Comparison of ENCODE assay signal across 8 cellular contexts in genomic region chr3:47163990-47164848, GRCh38. TPM values are rescaled to one million over a fixed set of nuclear protein-coding genes. Genes with fewer than 3 reads are reported as not detected.
DNase-seq lines count a peak whose midpoint lies in the region; ATAC-seq, FAIRE-seq and TF ChIP-seq lines count a peak whose summit lies in the region.

A gene with protein sequence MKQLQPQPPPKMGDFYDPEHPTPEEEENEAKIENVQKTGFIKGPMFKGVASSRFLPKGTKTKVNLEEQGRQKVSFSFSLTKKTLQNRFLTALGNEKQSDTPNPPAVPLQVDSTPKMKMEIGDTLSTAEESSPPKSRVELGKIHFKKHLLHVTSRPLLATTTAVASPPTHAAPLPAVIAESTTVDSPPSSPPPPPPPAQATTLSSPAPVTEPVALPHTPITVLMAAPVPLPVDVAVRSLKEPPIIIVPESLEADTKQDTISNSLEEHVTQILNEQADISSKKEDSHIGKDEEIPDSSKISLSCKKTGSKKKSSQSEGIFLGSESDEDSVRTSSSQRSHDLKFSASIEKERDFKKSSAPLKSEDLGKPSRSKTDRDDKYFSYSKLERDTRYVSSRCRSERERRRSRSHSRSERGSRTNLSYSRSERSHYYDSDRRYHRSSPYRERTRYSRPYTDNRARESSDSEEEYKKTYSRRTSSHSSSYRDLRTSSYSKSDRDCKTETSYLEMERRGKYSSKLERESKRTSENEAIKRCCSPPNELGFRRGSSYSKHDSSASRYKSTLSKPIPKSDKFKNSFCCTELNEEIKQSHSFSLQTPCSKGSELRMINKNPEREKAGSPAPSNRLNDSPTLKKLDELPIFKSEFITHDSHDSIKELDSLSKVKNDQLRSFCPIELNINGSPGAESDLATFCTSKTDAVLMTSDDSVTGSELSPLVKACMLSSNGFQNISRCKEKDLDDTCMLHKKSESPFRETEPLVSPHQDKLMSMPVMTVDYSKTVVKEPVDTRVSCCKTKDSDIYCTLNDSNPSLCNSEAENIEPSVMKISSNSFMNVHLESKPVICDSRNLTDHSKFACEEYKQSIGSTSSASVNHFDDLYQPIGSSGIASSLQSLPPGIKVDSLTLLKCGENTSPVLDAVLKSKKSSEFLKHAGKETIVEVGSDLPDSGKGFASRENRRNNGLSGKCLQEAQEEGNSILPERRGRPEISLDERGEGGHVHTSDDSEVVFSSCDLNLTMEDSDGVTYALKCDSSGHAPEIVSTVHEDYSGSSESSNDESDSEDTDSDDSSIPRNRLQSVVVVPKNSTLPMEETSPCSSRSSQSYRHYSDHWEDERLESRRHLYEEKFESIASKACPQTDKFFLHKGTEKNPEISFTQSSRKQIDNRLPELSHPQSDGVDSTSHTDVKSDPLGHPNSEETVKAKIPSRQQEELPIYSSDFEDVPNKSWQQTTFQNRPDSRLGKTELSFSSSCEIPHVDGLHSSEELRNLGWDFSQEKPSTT (N-terminal part only) (minus strand): TSS chr3:47164113. CDS start chr3:47163924, 189 bp downstream.

- DNase-seq in GM19238 (ENCODE audit: insufficient read length, low spot score) (peak; percentile 85), NCI-H526 treated with DMSO at 0.1 percent for 48 hours (lab: John Stamatoyannopoulos, UW) (peak; percentile 88), HepG2 (ENCODE audit: low spot score) (peak; percentile 87)
- peak; percentile 73 to 81 for DNase-seq in activated CD4-positive, alpha-beta T cell treated with anti-CD3 and anti-CD28 coated beads, Interleukin-2, amount 50 U/mL, for 24 hours (ENCODE audit: low read depth in 1 of 2, low spot score in 1 of 2)
- DNase-seq in stimulated activated CD4-positive, alpha-beta T cell treated with anti-CD3 and anti-CD28 coated beads, Interleukin-2, amount 100 ng/mL, for 48 hours = peak; percentile 75 to 76

- H3K27ac ChIP-seq in BLaER1 = peak within 1 kb of the TSS; percentile 99
- H3K27ac ChIP-seq in HepG2 (ENCODE audit: extremely low read length, insufficient read depth, low read length) = peak within 1 kb of the TSS; percentile 94

- peak; percentile 31; the same call in 1 of the 2 replicates for TF ChIP-seq RAD21 in HepG2 (CRISPR knock-in tag; IDR thresholded peaks at IDR 0.05)

- ATAC-seq in HG03439 (IDR thresholded peaks at IDR 0.05; ENCODE audit: unreplicated experiment) (peak; percentile 66), HepG2 (peak; percentile 94)

- peak within 1 kb of the TSS; percentile 87 for H3K4me2 ChIP-seq in BLaER1
- H3K4me2 ChIP-seq in HepG2 (ENCODE audit: low read depth, low read length) = peak within 1 kb of the TSS; percentile 80

- H3K27me3 ChIP-seq in BLaER1 = no peaks in the 10 kb centered on the region
- no peaks in the 10 kb centered on the region; a peak in 1 of 5 replicates for H3K27me3 ChIP-seq in HepG2 (ENCODE audit: control insufficient read depth in 1 of 2, insufficient read depth in 2 of 2, low read length in 2 of 2)

- in situ Hi-C loops in HepG2 (cut with HindIII; ENCODE audit: extremely low pct_ligation_motif_present, low pct_unique_long_range_greater_than_20kb) = no loop called here

- peak within 1 kb of the TSS; percentile 90 for H3K27ac Mint-ChIP-seq in dendritic cell treated with granulocyte-macrophage colony-stimulating factor and Interleukin-4, amounts not matched to agents 40 ng/mL and 50 ng/mL, for 4 days

- CTCF ChIA-PET in HepG2 (lab: Yijun Ruan, JAX; ENCODE audit: low intra/inter-chr PET ratio, low total read pairs) = no interaction called here

- peaks cover 42% of the 10 kb centered on the region for H3K4me1 Mint-ChIP-seq in dendritic cell treated with granulocyte-macrophage colony-stimulating factor and Interleukin-4, amounts not matched to agents 40 ng/mL and 50 ng/mL, for 4 days (ENCODE audit: low read depth)

- TF ChIP-seq POLR2A in HepG2 (IDR thresholded peaks at IDR 0.05; ENCODE audit: insufficient read depth in 1 of 2, low read depth in 2 of 2, low read length in 2 of 2) = peak; percentile 50 to 64; a peak in 3 of 4 replicates

- peak within 1 kb of the TSS; percentile 95 for H3K4me3 ChIP-seq in BLaER1
- H3K4me3 ChIP-seq in HepG2 (replicated peaks in 1 of 3; ENCODE audit: insufficient read depth in 1 of 3, low read depth in 2 of 3, low read length in 3 of 3) = peak within 1 kb of the TSS; percentile 75 to 95 (median 84)

- no peak for FAIRE-seq in HepG2 (lab: Jason Lieb, UNC)

- peaks cover 65% of the 10 kb centered on the region for H3K79me2 ChIP-seq in HepG2 (ENCODE audit: insufficient read depth, low read length)

- TF ChIP-seq EP300 in HepG2 (IDR thresholded peaks at IDR 0.05; ENCODE audit: low read depth in 2 of 2, low read length in 2 of 2) (no peak; a peak in 1 of 4 replicates), HepG2 (CRISPR knock-in tag; IDR thresholded peaks at IDR 0.05; ENCODE audit: borderline replicate concordance) (no peak)

- no TSS peak for BruUV-seq in HepG2 (replicated peaks; lab: Mats Ljungman, UMichigan)

- WGBS in HepG2 (ENCODE audit: low lambda C conversion rate) = 0% methylated on average over 31 of the region's 96 CpGs

- H3K36me3 ChIP-seq in BLaER1 = peaks cover 18% of the 10 kb centered on the region; the same call in 1 of the 2 replicates
- no peaks in the 10 kb centered on the region for H3K36me3 ChIP-seq in HepG2 (replicated peaks in 1 of 2; ENCODE audit: control insufficient read depth in 1 of 2, insufficient read depth in 2 of 2, low read length in 2 of 2)

- H3K9me3 ChIP-seq in BLaER1 (no peaks in the 10 kb centered on the region), HepG2 (ENCODE audit: low read length) (no peaks in the 10 kb centered on the region)

- H3K9ac ChIP-seq in BLaER1 (peak within 1 kb of the TSS; percentile 99), HepG2 (ENCODE audit: insufficient read depth, low read depth, low read length) (peak within 1 kb of the TSS; percentile 96)

- POLR2A ChIA-PET in HepG2 (lab: Yijun Ruan, JAX) = interaction anchor here (0.6 to 1.9 kb wide), 10 partner anchors 9 to 217 kb away, joined by 3 to 9 read pairs (median 4); partner anchors contain the start of genes KIF9, KLHL18 and PTPN23

- no peaks in the 10 kb centered on the region for H3K27me3 Mint-ChIP-seq in dendritic cell treated with granulocyte-macrophage colony-stimulating factor and Interleukin-4, amounts not matched to agents 40 ng/mL and 50 ng/mL, for 4 days

- peaks cover 25% of the 10 kb centered on the region for H3K36me3 Mint-ChIP-seq in dendritic cell treated with granulocyte-macrophage colony-stimulating factor and Interleukin-4, amounts not matched to agents 40 ng/mL and 50 ng/mL, for 4 days (ENCODE audit: low read depth)

- H3K9me3 Mint-ChIP-seq in dendritic cell treated with granulocyte-macrophage colony-stimulating factor and Interleukin-4, amounts not matched to agents 40 ng/mL and 50 ng/mL, for 4 days = no peaks in the 10 kb centered on the region

- peak within 1 kb of the TSS; percentile 97 for H3K4me3 Mint-ChIP-seq in dendritic cell treated with granulocyte-macrophage colony-stimulating factor and Interleukin-4, amounts not matched to agents 40 ng/mL and 50 ng/mL, for 4 days

- H3K4me1 ChIP-seq in BLaER1 = peaks cover 50% of the 10 kb centered on the region
- H3K4me1 ChIP-seq in HepG2 (ENCODE audit: insufficient read depth, low read length) = peaks cover 47% of the 10 kb centered on the region

- no peak within 1 kb of the TSS for H2AFZ ChIP-seq in HepG2 (ENCODE audit: low read length)

- peak; percentile 70 for TF ChIP-seq CTCF in HepG2 (CRISPR knock-in tag; IDR thresholded peaks at IDR 0.05)

- intact Hi-C loops in dendritic cell treated with granulocyte-macrophage colony-stimulating factor and Interleukin-4, amounts not matched to agents 40 ng/mL and 50 ng/mL, for 4 days (cut with micrococcal nuclease) = loop anchor here (5.0 to 10.0 kb wide), 3 partner anchors 49 to 151 kb away; no protein-coding TSS in a partner anchor
- intact Hi-C loops in HepG2 (cut with micrococcal nuclease; ENCODE audit: unreplicated experiment) = no loop called here

- H4K20me1 ChIP-seq in BLaER1 = peaks cover 54% of the 10 kb centered on the region
- H4K20me1 ChIP-seq in HepG2 (ENCODE audit: insufficient read depth, low read length) = peaks cover 25% of the 10 kb centered on the region

TF ChIP-seq in HepG2, 621 proteins besides CTCF, POLR2A, EP300 and RAD21 (continues in another document):
- TF ChIP-seq ZFP62 (CRISPR knock-in tag; IDR thresholded peaks at IDR 0.05) (no peak), ZNF337 (CRISPR knock-in tag; IDR thresholded peaks at IDR 0.05; ENCODE audit: borderline replicate concordance, low read depth) (no peak), ZNF253 (CRISPR knock-in tag; IDR thresholded peaks at IDR 0.05; ENCODE audit: borderline replicate concordance) (no peak)
- TF ChIP-seq, protein P1, sequence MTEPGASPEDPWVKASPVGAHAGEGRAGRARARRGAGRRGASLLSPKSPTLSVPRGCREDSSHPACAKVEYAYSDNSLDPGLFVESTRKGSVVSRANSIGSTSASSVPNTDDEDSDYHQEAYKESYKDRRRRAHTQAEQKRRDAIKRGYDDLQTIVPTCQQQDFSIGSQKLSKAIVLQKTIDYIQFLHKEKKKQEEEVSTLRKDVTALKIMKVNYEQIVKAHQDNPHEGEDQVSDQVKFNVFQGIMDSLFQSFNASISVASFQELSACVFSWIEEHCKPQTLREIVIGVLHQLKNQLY (CRISPR knock-in tag; IDR thresholded peaks at IDR 0.05) = no peak

RNA-seq across cellular contexts. Expression of the gene that starts here (rescaled TPM):
- 24.2 and 39.5 TPM in 2 replicates for total RNA-seq in HepG2 (2016; rRNA removed; fragmentation: Illumina TruSeq; extraction: Trizol)
- 38.6 and 41.2 TPM in 2 replicates for total RNA-seq in HepG2 (2016; cell fraction: cytosol; rRNA removed; fragmentation: Illumina TruSeq; extraction: Trizol; ENCODE audit: low read depth)
- 22.3 and 34.2 TPM in 2 replicates for total RNA-seq in HepG2 (2016; cell fraction: insoluble cytoplasmic fraction; rRNA removed; fragmentation: Illumina TruSeq; extraction: Trizol)
- total RNA-seq in HepG2 (2016; cell fraction: membrane; rRNA removed; fragmentation: Illumina TruSeq; extraction: Trizol) = 16.3 and 20.2 TPM in 2 replicates
- 35.8 and 43.2 TPM in 2 replicates for total RNA-seq in HepG2 (2016; cell fraction: nucleus; rRNA removed; fragmentation: Illumina TruSeq; extraction: Trizol)
- 14.2 and 15.0 TPM in 2 replicates for polyA plus RNA-seq in HepG2 (2011; rRNA removed)
- 9.9 and 13.4 TPM in 2 replicates for polyA plus RNA-seq in HepG2 (2011; cell fraction: cytosol; rRNA removed)
- polyA plus RNA-seq in HepG2 (2011; cell fraction: nucleus; rRNA removed) = 12.6 and 13.9 TPM in 2 replicates
- polyA plus RNA-seq in HepG2 (2012) = 17.9 and 19.6 TPM in 2 replicates
- polyA plus RNA-seq in HepG2 (2016; cell fraction: cytosol; fragmentation: Illumina TruSeq; extraction: Trizol; ENCODE audit: low read depth) = 1.1 and 1.3 TPM in 2 replicates
- polyA plus RNA-seq in HepG2 (2016; cell fraction: insoluble cytoplasmic fraction; fragmentation: Illumina TruSeq; extraction: Trizol; ENCODE audit: low read depth) = 22.9 and 27.7 TPM in 2 replicates
- 1.8 and 2.5 TPM in 2 replicates for polyA plus RNA-seq in HepG2 (2016; cell fraction: membrane; fragmentation: Illumina TruSeq; extraction: Trizol; ENCODE audit: low read depth)
- 32.2 and 33.2 TPM in 2 replicates for polyA plus RNA-seq in HepG2 (2016; cell fraction: nucleus; fragmentation: Illumina TruSeq; extraction: Trizol; ENCODE audit: insufficient read depth, low read depth)
- 24.6 and 37.4 TPM in 2 replicates for polyA minus RNA-seq in HepG2 (2011; rRNA and poly(A)+ RNA removed; ENCODE audit: low replicate concordance)
- polyA minus RNA-seq in HepG2 (2011; cell fraction: cytosol; rRNA and poly(A)+ RNA removed) = 22.9 and 27.3 TPM in 2 replicates
- 75.8 and 79.7 TPM in 2 replicates for polyA minus RNA-seq in HepG2 (2011; cell fraction: nucleus; rRNA and poly(A)+ RNA removed)

Comparison
In these comparisons a context has a peak if more than half of its experiments do, and no peak if none do; other contexts are left out.
1. Peak in every context shown above with its lines: DNase-seq, ATAC-seq, H3K4me3 ChIP-seq and H3K27ac ChIP-seq.